8 cellular contexts compared by ENCODE assay signal in genomic region chr1:155218854-155219591, GRCh38. TPM values are rescaled to one million over a fixed set of nuclear protein-coding genes. Genes with fewer than 3 reads are reported as not detected.
A peak's percentile ranks its signal among the peaks of the same experiment; 100 is the strongest.
DNase-seq lines count a peak whose midpoint lies in the region; ATAC-seq and TF ChIP-seq lines count a peak whose summit lies in the region.

No MANE protein-coding gene starts in this region.

- TF ChIP-seq CTCF in right atrium auricular region (IDR thresholded peaks at IDR 0.05) (no peak), breast epithelium (IDR thresholded peaks at IDR 0.05) (no peak)

- H3K27ac Mint-ChIP-seq in immature natural killer cell, result peak overlapping the region; percentile 88 to 98 (median 92)
- H3K27ac Mint-ChIP-seq in stimulated activated naive B cell treated with anti-CD40 and anti-IgM and Interleukin-4, amounts not matched to agents 10 μg/mL and 1 μg/mL and 100 μg/mL, for 72 hours, result peak overlapping the region; percentile 51

- TF ChIP-seq POLR2A in breast epithelium (IDR thresholded peaks at IDR 0.05), result no peak

- peaks cover 24 to 29% of the 10 kb centered on the region in 2 donors for H3K4me1 Mint-ChIP-seq in immature natural killer cell
- H3K4me1 Mint-ChIP-seq in stimulated activated naive B cell treated with anti-CD40 and anti-IgM and Interleukin-4, amounts not matched to agents 10 μg/mL and 1 μg/mL and 100 μg/mL, for 72 hours, result peaks cover 10 to 21% of the 10 kb centered on the region in 2 donors

- no peaks in the 10 kb centered on the region for H3K27me3 ChIP-seq in right atrium auricular region
- no peaks in the 10 kb centered on the region for H3K27me3 ChIP-seq in breast epithelium

- H3K36me3 Mint-ChIP-seq in immature natural killer cell, result peaks cover 0 to 7% (median 0%) of the 10 kb centered on the region in 3 donors
- peaks cover 5 to 12% of the 10 kb centered on the region in 2 donors for H3K36me3 Mint-ChIP-seq in stimulated activated naive B cell treated with anti-CD40 and anti-IgM and Interleukin-4, amounts not matched to agents 10 μg/mL and 1 μg/mL and 100 μg/mL, for 72 hours

- no peak overlapping the region for H3K4me3 ChIP-seq in right atrium auricular region
- H3K4me3 ChIP-seq in breast epithelium, result peak overlapping the region in 2 of 3 donors; percentile 14 to 45

- DNase-seq in Right ventricle myocardium inferior (ENCODE audit: missing footprints), result no peak
- DNase-seq in right atrium auricular region (ENCODE audit: low spot score), result no peak
- peak; percentile 46 to 76 for DNase-seq in NCI-H526 (lab: John Stamatoyannopoulos, UW)
- no peak for DNase-seq in breast epithelium (ENCODE audit: low spot score in 2 of 2)
- peak; percentile 36 to 45 (median 42) for DNase-seq in immature natural killer cell
- no peak for DNase-seq in stimulated activated naive B cell treated with anti-CD40 and anti-IgM and Interleukin-4, amounts not matched to agents 10 μg/mL and 1 μg/mL and 100 μg/mL, for 72 hours
- DNase-seq in stimulated activated CD4-positive, alpha-beta T cell treated with anti-CD3 and anti-CD28 coated beads, Interleukin-4, amount 100 ng/mL, for 24 hours, result no peak

- peaks cover 4 to 6% (median 5%) of the 10 kb centered on the region in 3 donors for H3K27me3 Mint-ChIP-seq in immature natural killer cell (ENCODE audit: low read depth in 3 of 3)
- no peaks in the 10 kb centered on the region for H3K27me3 Mint-ChIP-seq in stimulated activated naive B cell treated with anti-CD40 and anti-IgM and Interleukin-4, amounts not matched to agents 10 μg/mL and 1 μg/mL and 100 μg/mL, for 72 hours

- intact Hi-C loops in Right ventricle myocardium inferior (cut with DNase I) (no loop called here), breast epithelium (cut with DNase I; ENCODE audit: low total_unique reads) (no loop called here)

- H3K36me3 ChIP-seq in right atrium auricular region (no peaks in the 10 kb centered on the region), breast epithelium (no peaks in the 10 kb centered on the region)

- ATAC-seq in Right ventricle myocardium inferior (peak; percentile 49), HG02763 (IDR thresholded peaks at IDR 0.05; ENCODE audit: unreplicated experiment) (no peak)
- ATAC-seq in stimulated activated naive B cell treated with anti-CD40 and anti-IgM and Interleukin-4, amounts not matched to agents 10 μg/mL and 1 μg/mL and 100 μg/mL, for 72 hours (replicated peaks), result no peak

- H3K27ac ChIP-seq in right atrium auricular region (no peak overlapping the region), breast epithelium (peak overlapping the region in 1 of 2 donors; percentile 1)

- H3K4me1 ChIP-seq in right atrium auricular region (peaks cover 0 to 4% of the 10 kb centered on the region in 2 donors), breast epithelium (no peaks in the 10 kb centered on the region)

- H3K9me3 ChIP-seq in right atrium auricular region (no peaks in the 10 kb centered on the region), breast epithelium (no peaks in the 10 kb centered on the region)

- no peaks in the 10 kb centered on the region for H3K9me3 Mint-ChIP-seq in immature natural killer cell
- H3K9me3 Mint-ChIP-seq in stimulated activated naive B cell treated with anti-CD40 and anti-IgM and Interleukin-4, amounts not matched to agents 10 μg/mL and 1 μg/mL and 100 μg/mL, for 72 hours, result no peaks in the 10 kb centered on the region

- H3K4me3 Mint-ChIP-seq in immature natural killer cell, result peak overlapping the region; percentile 66 to 80 (median 79)
- H3K4me3 Mint-ChIP-seq in stimulated activated naive B cell treated with anti-CD40 and anti-IgM and Interleukin-4, amounts not matched to agents 10 μg/mL and 1 μg/mL and 100 μg/mL, for 72 hours, result no peak overlapping the region

RNA-seq across cellular contexts. Expression of gene MTX1, which starts 10.5 kb away (rescaled TPM):
- total RNA-seq in Right ventricle myocardium inferior (16.5 TPM), right atrium auricular region (10 to 100 TPM; 16.2 to 27.0 TPM), breast epithelium (10 to 100 TPM; 41.1 to 50.8 (median 44.8) TPM)
- polyA plus RNA-seq in immature natural killer cell, result 10 to 100 TPM; 51.1 to 62.6 (median 55.1) TPM

RNA-seq across cellular contexts. Expression of gene THBS3, which starts 11.3 kb away (rescaled TPM):
- total RNA-seq in Right ventricle myocardium inferior (5.7 TPM), right atrium auricular region (10 to 100 TPM; 10.9 to 11.2 TPM), breast epithelium (10 to 100 TPM; 17.3 to 27.5 (median 25.9) TPM)
- polyA plus RNA-seq in immature natural killer cell, result 1 to 10 TPM in 2 of 3 donors, not detected in 1; 1.3 to 1.8 TPM

RNA-seq across cellular contexts. Expression of gene ENTREP3, which starts 36.3 kb away (rescaled TPM):
- total RNA-seq in Right ventricle myocardium inferior (14.5 TPM), right atrium auricular region (10 to 100 TPM; 14.4 to 15.5 TPM), breast epithelium (10 to 100 TPM in 2 of 3 donors, 1 to 10 TPM in 1; 8.2 to 12.1 (median 10.2) TPM)
- 1 to 10 TPM in 1 of 3 donors, under 1 TPM in 2; 0.64 to 1.3 (median 0.79) TPM for polyA plus RNA-seq in immature natural killer cell

RNA-seq across cellular contexts. Expression of gene SCAMP3, which starts 43.1 kb away (rescaled TPM):
- total RNA-seq in Right ventricle myocardium inferior (55.4 TPM), right atrium auricular region (10 to 100 TPM; 77.2 to 77.7 TPM), breast epithelium (10 to 100 TPM; 64.9 to 72.0 (median 68.3) TPM)
- 100 to 1,000 TPM; 101 to 182 (median 140) TPM for polyA plus RNA-seq in immature natural killer cell

RNA-seq across cellular contexts. Expression of gene TRIM46, which starts 45.4 kb away (rescaled TPM):
- total RNA-seq in Right ventricle myocardium inferior (0.16 TPM), right atrium auricular region (under 1 TPM in 1 of 2 donors, not detected in 1; 0.20 TPM), breast epithelium (1 to 10 TPM in 1 of 3 donors, under 1 TPM in 1, not detected in 1; 0.98 to 1.5 TPM)
- under 1 TPM in 1 of 3 donors, not detected in 2; 0.43 TPM for polyA plus RNA-seq in immature natural killer cell

Comparison
In these comparisons a context has a peak if more than half of its experiments do, and no peak if none do; other contexts are left out.
1. DNase-seq: peak in NCI-H526 (2 of 2) and immature natural killer cell (3 of 3); none in Right ventricle myocardium inferior (single experiment), right atrium auricular region (single experiment), breast epithelium (0 of 2), stimulated activated naive B cell treated with anti-CD40 and anti-IgM and Interleukin-4, amounts not matched to agents 10 μg/mL and 1 μg/mL and 100 μg/mL, for 72 hours (single experiment) and stimulated activated CD4-positive, alpha-beta T cell treated with anti-CD3 and anti-CD28 coated beads, Interleukin-4, amount 100 ng/mL, for 24 hours (single experiment).
2. H3K4me3 ChIP-seq: peak in breast epithelium (2 of 3); none in right atrium auricular region (0 of 2).
3. H3K4me3 Mint-ChIP-seq: peak in immature natural killer cell (5 of 5); none in stimulated activated naive B cell treated with anti-CD40 and anti-IgM and Interleukin-4, amounts not matched to agents 10 μg/mL and 1 μg/mL and 100 μg/mL, for 72 hours (0 of 2).